In genomic region chr7:46653848-46654247, GRCh38 we compare ENCODE assay signal across 22 cellular contexts.
"Had no signal": no experiment of that assay in that cellular context is flagged by ENCODE, and none has a peak within 500 bp of the region (broad histone marks: within the 10 kb centered on the region; RNA-seq: fewer than 3 reads in every experiment).

No MANE protein-coding gene starts in this region.

- H3K27ac ChIP-seq: coronary artery, gastroesophageal sphincter, left ventricle myocardium inferior, lower lobe of right lung, neutrophil, right atrium auricular region, sigmoid colon, skin epidermis, stomach, thoracic aorta, transverse colon had no signal

- ATAC-seq: gastroesophageal sphincter; left cardiac atrium; lower lobe of right lung; naive thymus-derived CD8-positive, alpha-beta T cell had no signal

- DNase-seq: effector CD4-positive, alpha-beta T cell; endodermal cell; glutamatergic neuron; islet precursor cell; left cardiac atrium; left ventricle myocardium inferior; lower lobe of right lung; mesendoderm; naive thymus-derived CD8-positive, alpha-beta T cell; posterior cingulate gyrus; sigmoid colon; stimulated activated CD4-positive, alpha-beta T cell treated with anti-CD3 and anti-CD28 coated beads, Interleukin-2, amount 100 ng/mL, for 24 hours; stimulated activated naive CD4-positive, alpha-beta T cell; stomach; substantia nigra; transverse colon had no signal

- H3K9me3 ChIP-seq: gastroesophageal sphincter, left ventricle myocardium inferior, lower lobe of right lung, neutrophil, right atrium auricular region, sigmoid colon, stomach, thoracic aorta, transverse colon had no signal

- H3K36me3 ChIP-seq: gastroesophageal sphincter, left ventricle myocardium inferior, lower lobe of right lung, neutrophil, right atrium auricular region, sigmoid colon, stomach, thoracic aorta, transverse colon had no signal

- H3K27me3 ChIP-seq: gastroesophageal sphincter, neutrophil, right atrium auricular region, sigmoid colon, stomach, transverse colon had no signal

- H3K4me1 ChIP-seq: gastroesophageal sphincter, left ventricle myocardium inferior, lower lobe of right lung, right atrium auricular region, sigmoid colon, stomach had no signal

- H3K4me3 ChIP-seq: coronary artery, gastroesophageal sphincter, left ventricle myocardium inferior, lower lobe of right lung, right atrium auricular region, sigmoid colon, skin epidermis, stomach, thoracic aorta, transverse colon had no signal
